In the genomic region with DNA sequence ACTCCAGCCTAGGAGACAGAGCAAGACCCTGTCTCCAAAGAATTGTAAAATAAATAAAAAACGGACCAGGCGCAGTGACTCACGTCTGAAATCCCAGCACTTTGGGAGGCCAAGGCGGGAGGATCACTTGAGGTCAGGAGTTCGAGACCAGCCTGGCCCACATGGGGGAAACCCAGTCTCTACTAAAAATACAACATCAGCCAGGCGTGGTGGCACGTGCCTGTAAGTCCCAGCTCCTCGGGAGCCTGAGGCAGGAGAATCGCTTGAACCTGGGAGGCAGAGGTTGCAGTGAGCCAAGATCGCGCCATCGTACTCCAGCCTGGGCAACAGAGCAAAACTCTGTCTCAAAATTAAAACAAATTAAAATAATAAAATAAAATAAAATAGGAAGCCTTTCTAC, we compare ENCODE assay signal across 8 cellular contexts. TPM values are rescaled to one million over a fixed set of nuclear protein-coding genes. Genes with fewer than 3 reads are reported as not detected.
DNase-seq lines count a peak whose midpoint lies in the region; ATAC-seq and TF ChIP-seq lines count a peak whose summit lies in the region.
"Not testable (repeated sequence)": the region's sequence is repeated elsewhere in the genome, so short reads cannot be mapped to it uniquely, and the experiment has no call there.

No MANE protein-coding gene starts in this region.

- peaks cover 30% of the 10 kb centered on the region for H3K79me2 ChIP-seq in SK-N-SH (ENCODE audit: insufficient read depth)

- peak overlapping the region; percentile 79; the same call in 1 of the 2 replicates for H3K4me2 ChIP-seq in SK-N-SH

- TF ChIP-seq RAD21 in SK-N-SH (IDR thresholded peaks at IDR 0.05; ENCODE audit: low read length): not testable (repeated sequence)

- H3K9ac ChIP-seq in HUES48 (ENCODE audit: low read depth, low read length): 0 out of 2 replicates have a peak overlapping the region, but pooled peaks have one; percentile 98
- H3K9ac ChIP-seq in SK-N-SH: not testable (repeated sequence)
- H3K9ac ChIP-seq in iPS-15b (ENCODE audit: low read depth, low read length): peak overlapping the region; percentile 24
- peak overlapping the region in 2 of 5 donors; percentile 74 to 92 for H3K9ac ChIP-seq in subcutaneous abdominal adipose tissue (ENCODE audit: low read length in 5 of 5)

- not testable (repeated sequence) for H3K36me3 ChIP-seq in CD4-positive, CD25-positive, alpha-beta regulatory T cell (ENCODE audit: control insufficient read depth, insufficient read depth, low read length); SK-N-SH (replicated peaks in 1 of 2; ENCODE audit: control insufficient read depth in 1 of 2, insufficient read depth in 2 of 2, low read length in 1 of 2); iPS-15b (ENCODE audit: control insufficient read depth, insufficient read depth, low read length); subcutaneous abdominal adipose tissue (ENCODE audit: control insufficient read depth in 5 of 5, insufficient read depth in 5 of 5, low read length in 5 of 5)
- peaks cover 12% of the 10 kb centered on the region for H3K36me3 ChIP-seq in HUES48 (ENCODE audit: control insufficient read depth, insufficient read depth, low read length)

- H3K27me3 ChIP-seq in CD4-positive, CD25-positive, alpha-beta regulatory T cell (ENCODE audit: control insufficient read depth, insufficient read depth, low read length); HUES48 (ENCODE audit: control insufficient read depth, insufficient read depth, low read length); SK-N-SH (ENCODE audit: insufficient read depth); iPS-15b (ENCODE audit: control insufficient read depth, insufficient read depth, low read length); subcutaneous abdominal adipose tissue (ENCODE audit: control insufficient read depth in 5 of 5, insufficient read depth in 4 of 5, low read length in 5 of 5): not testable (repeated sequence)

- H3K9me3 ChIP-seq in CD4-positive, CD25-positive, alpha-beta regulatory T cell (ENCODE audit: control insufficient read depth in 2 of 2, low read length in 2 of 2); HUES48 (ENCODE audit: control insufficient read depth, insufficient read depth, low read length); SK-N-SH; iPS-15b (ENCODE audit: control insufficient read depth, insufficient read depth, low read length); subcutaneous abdominal adipose tissue (ENCODE audit: control insufficient read depth in 5 of 5, low read length in 5 of 5): not testable (repeated sequence)

- H3K4me1 ChIP-seq in CD4-positive, CD25-positive, alpha-beta regulatory T cell (ENCODE audit: control insufficient read depth, insufficient read depth, low read length, poor library complexity, severe bottlenecking); HUES48 (ENCODE audit: control insufficient read depth, insufficient read depth, low read length); SK-N-SH (ENCODE audit: control insufficient read depth in 1 of 2, insufficient read depth in 2 of 2, low read depth in 1 of 2, low read length in 1 of 2); iPS-15b (ENCODE audit: control insufficient read depth, insufficient read depth, low read length): not testable (repeated sequence)
- H3K4me1 ChIP-seq in subcutaneous abdominal adipose tissue (ENCODE audit: control insufficient read depth in 5 of 5, insufficient read depth in 5 of 5, low read length in 5 of 5): peaks cover 0 to 14% (median 13%) of the 10 kb centered on the region in 5 donors

- not testable (repeated sequence) for H3K9me2 ChIP-seq in SK-N-SH

- H4K20me1 ChIP-seq in SK-N-SH (ENCODE audit: insufficient read depth): not testable (repeated sequence)

- not testable (repeated sequence) for H3K27me3 Mint-ChIP-seq in CD4-positive, CD25-positive, alpha-beta regulatory T cell; activated naive CD4-positive, alpha-beta T cell treated with anti-CD3 and anti-CD28 coated beads, Interleukin-2, amount 10 ng/mL, durations not matched to agents 7 days and 5 days; effector memory CD8-positive, alpha-beta T cell; neural crest cell (ENCODE audit: low read depth)

- not testable (repeated sequence) for H3K27ac Mint-ChIP-seq in CD4-positive, CD25-positive, alpha-beta regulatory T cell; neural crest cell (ENCODE audit: unreplicated experiment)
- H3K27ac Mint-ChIP-seq in activated naive CD4-positive, alpha-beta T cell treated with anti-CD3 and anti-CD28 coated beads, Interleukin-2, amount 10 ng/mL, durations not matched to agents 7 days and 5 days: peak overlapping the region; percentile 83
- H3K27ac Mint-ChIP-seq in effector memory CD8-positive, alpha-beta T cell: peak overlapping the region in 1 of 2 donors; percentile 26

- peaks cover 7 to 20% (median 13%) of the 10 kb centered on the region in 4 donors for H3K4me1 Mint-ChIP-seq in CD4-positive, CD25-positive, alpha-beta regulatory T cell
- H3K4me1 Mint-ChIP-seq in activated naive CD4-positive, alpha-beta T cell treated with anti-CD3 and anti-CD28 coated beads, Interleukin-2, amount 10 ng/mL, durations not matched to agents 7 days and 5 days: peaks cover 15% of the 10 kb centered on the region
- H3K4me1 Mint-ChIP-seq in effector memory CD8-positive, alpha-beta T cell (ENCODE audit: low read depth in 2 of 2): peaks cover 7 to 13% of the 10 kb centered on the region in 2 donors
- peaks cover 30% of the 10 kb centered on the region for H3K4me1 Mint-ChIP-seq in neural crest cell

- H3K36me3 Mint-ChIP-seq in CD4-positive, CD25-positive, alpha-beta regulatory T cell; activated naive CD4-positive, alpha-beta T cell treated with anti-CD3 and anti-CD28 coated beads, Interleukin-2, amount 10 ng/mL, durations not matched to agents 7 days and 5 days; neural crest cell (ENCODE audit: low read depth): not testable (repeated sequence)
- peaks cover 16% of the 10 kb centered on the region for H3K36me3 Mint-ChIP-seq in effector memory CD8-positive, alpha-beta T cell (ENCODE audit: insufficient read depth)

- H3F3A ChIP-seq in SK-N-SH (replicated peaks; ENCODE audit: insufficient read depth): not testable (repeated sequence)

- WGBS in SK-N-SH (ENCODE audit: low lambda C conversion rate): 65% methylated on average over 12 of the region's 12 CpGs

- DNase-seq in CD4-positive, CD25-positive, alpha-beta regulatory T cell; SK-N-SH; activated naive CD4-positive, alpha-beta T cell treated with anti-CD3 and anti-CD28 coated beads, Interleukin-2, amount 10 ng/mL, durations not matched to agents 7 days and 5 days; effector memory CD8-positive, alpha-beta T cell; neural crest cell (ENCODE audit: low read depth, low spot score): not testable (repeated sequence)

- ATAC-seq in CD4-positive, CD25-positive, alpha-beta regulatory T cell (ENCODE audit: low read depth in 2 of 2); effector memory CD8-positive, alpha-beta T cell (replicated peaks): not testable (repeated sequence)

- CTCF ChIA-PET in SK-N-SH (lab: Yijun Ruan, JAX); activated naive CD4-positive, alpha-beta T cell treated with anti-CD3 and anti-CD28 coated beads, Interleukin-2, amount 10 ng/mL, durations not matched to agents 7 days and 5 days (lab: Charles Lee): not testable (repeated sequence)

- POLR2A ChIA-PET in SK-N-SH (lab: Yijun Ruan, JAX): not testable (repeated sequence)

- not testable (repeated sequence) for H2AFZ ChIP-seq in SK-N-SH (ENCODE audit: low read depth)

- TF ChIP-seq EP300 in SK-N-SH (IDR thresholded peaks at IDR 0.05; ENCODE audit: borderline replicate concordance in 1 of 2, low read depth in 1 of 2, low read length in 1 of 2): not testable (repeated sequence)

- TF ChIP-seq CTCF in SK-N-SH (IDR thresholded peaks at IDR 0.05); neural crest cell (conservative IDR thresholded peaks at IDR 0.05): not testable (repeated sequence)

- H3K4me3 Mint-ChIP-seq in CD4-positive, CD25-positive, alpha-beta regulatory T cell: peak overlapping the region; percentile 59 to 72 (median 64)
- H3K4me3 Mint-ChIP-seq in activated naive CD4-positive, alpha-beta T cell treated with anti-CD3 and anti-CD28 coated beads, Interleukin-2, amount 10 ng/mL, durations not matched to agents 7 days and 5 days: peak overlapping the region; percentile 59
- H3K4me3 Mint-ChIP-seq in effector memory CD8-positive, alpha-beta T cell: peak overlapping the region; percentile 52 to 69
- H3K4me3 Mint-ChIP-seq in neural crest cell: peak overlapping the region; percentile 66

- not testable (repeated sequence) for H3K9me3 Mint-ChIP-seq in CD4-positive, CD25-positive, alpha-beta regulatory T cell; activated naive CD4-positive, alpha-beta T cell treated with anti-CD3 and anti-CD28 coated beads, Interleukin-2, amount 10 ng/mL, durations not matched to agents 7 days and 5 days; effector memory CD8-positive, alpha-beta T cell; neural crest cell

- H3K27ac ChIP-seq in CD4-positive, CD25-positive, alpha-beta regulatory T cell (ENCODE audit: insufficient read depth, low read length, poor library complexity, severe bottlenecking); HUES48 (ENCODE audit: low read depth, low read length); SK-N-SH (ENCODE audit: low read depth in 2 of 2, low read length in 1 of 2); subcutaneous abdominal adipose tissue (ENCODE audit: low read depth, low read length): not testable (repeated sequence)

- H3K4me3 ChIP-seq in CD4-positive, CD25-positive, alpha-beta regulatory T cell (ENCODE audit: low read depth, low read length): not testable (repeated sequence)
- H3K4me3 ChIP-seq in HUES48 (ENCODE audit: low read depth, low read length): peak overlapping the region; percentile 75
- H3K4me3 ChIP-seq in SK-N-SH (ENCODE audit: low read depth in 2 of 2, low read length in 1 of 2): peak overlapping the region; percentile 76 to 86; a peak in 3 of 4 replicates
- peak overlapping the region; percentile 90 for H3K4me3 ChIP-seq in iPS-15b (ENCODE audit: low read depth, low read length)
- H3K4me3 ChIP-seq in subcutaneous abdominal adipose tissue (ENCODE audit: low read depth in 1 of 5, low read length in 5 of 5): peak overlapping the region in 4 of 5 donors; percentile 29 to 87 (median 84)

RNA-seq across cellular contexts. Expression of a gene that starts 1.0 kb away (rescaled TPM):
- 23.5 TPM for total RNA-seq in CD4-positive, CD25-positive, alpha-beta regulatory T cell
- polyA plus RNA-seq in CD4-positive, CD25-positive, alpha-beta regulatory T cell: 1 to 10 TPM; 4.8 to 9.9 (median 7.0) TPM
- polyA plus RNA-seq in SK-N-SH (2012; rRNA removed): 18.9 and 19.4 TPM in 2 replicates
- 7.3 and 11.6 TPM in 2 replicates for polyA plus RNA-seq in SK-N-SH (2012; cell fraction: cytosol; rRNA removed)
- polyA plus RNA-seq in SK-N-SH (2012; cell fraction: nucleus; rRNA removed): 83.6 and 106 TPM in 2 replicates
- total RNA-seq in neural crest cell: 88.4 and 96.5 TPM in 2 replicates
